In the genomic region with DNA sequence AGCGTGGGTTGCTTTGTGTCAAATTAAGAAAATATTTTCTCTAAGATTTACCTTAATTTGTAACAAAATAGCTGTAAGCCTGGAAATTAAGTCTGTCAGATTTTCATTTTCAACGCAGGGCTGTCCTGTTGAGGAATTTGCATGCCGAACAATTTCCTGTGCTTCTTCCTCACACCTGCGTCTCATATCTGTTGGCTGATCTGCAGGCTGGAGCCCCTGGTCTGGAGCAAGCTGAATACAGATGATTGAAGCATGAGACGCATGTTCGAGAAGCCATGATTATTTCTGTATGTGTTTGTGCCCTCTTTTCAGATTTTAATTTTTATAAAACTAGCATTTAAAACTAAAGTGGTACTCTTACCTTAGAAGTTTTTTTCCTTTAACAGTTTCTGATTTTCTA, we compare ENCODE assay signal across 19 cellular contexts. TPM values are rescaled to one million over a fixed set of nuclear protein-coding genes. Genes with fewer than 3 reads are reported as not detected.
DNase-seq lines count a peak whose midpoint lies in the region; ATAC-seq and TF ChIP-seq lines count a peak whose summit lies in the region.
"Had no signal": no experiment of that assay in that cellular context is flagged by ENCODE, and none has a peak within 500 bp of the region (broad histone marks: within the 10 kb centered on the region; RNA-seq: fewer than 3 reads in every experiment).

No MANE protein-coding gene starts in this region.

- peak; percentile 58 for ATAC-seq in GM19438 (IDR thresholded peaks at IDR 0.05; ENCODE audit: low read depth, unreplicated experiment)
- ATAC-seq in HG02798 (IDR thresholded peaks at IDR 0.05; ENCODE audit: poor library complexity, unreplicated experiment) = peak; percentile 81
- no peak for ATAC-seq in heart left ventricle
- ATAC-seq: left lung, Panc1 had no signal

- H3K36me3 ChIP-seq in OCI-LY3 (replicated peaks; ENCODE audit: low read depth, low read length) (peaks cover 29% of the 10 kb centered on the region), heart left ventricle (peaks cover 0 to 89% (median 26%) of the 10 kb centered on the region in 9 donors)
- H3K36me3 ChIP-seq: ascending aorta, thyroid gland had no signal

- DNase-seq in GM12865 (ENCODE audit: low read depth) (peak; percentile 57), mucosa of gallbladder (ENCODE audit: low spot score) (no peak), UCSD-AML1 (lab: John Stamatoyannopoulos, UW; ENCODE audit: unreplicated experiment) (no peak), heart left ventricle (no peak), DMS114 treated with DMSO at 0.1 percent for 48 hours (lab: John Stamatoyannopoulos, UW; ENCODE audit: unreplicated experiment) (no peak)
- DNase-seq: activated effector memory CD4-positive, alpha-beta T cell treated with anti-CD3 and anti-CD28 coated beads, Interleukin-2, amount 50 U/mL, for 16 hours; DND-41; foreskin melanocyte; left lung; NCI-H187; NCI-H510A treated with DMSO at 0.1 percent for 48 hours; small intestine; T-helper 1 cell; thyroid gland had no signal

- no peak overlapping the region for H3K4me3 ChIP-seq in GM12865 (ENCODE audit: low read depth, low read length)
- no peak overlapping the region for H3K4me3 ChIP-seq in OCI-LY3 (ENCODE audit: low read length)
- H3K4me3 ChIP-seq in heart left ventricle = no peak overlapping the region
- H3K4me3 ChIP-seq: ascending aorta, left lung, thyroid gland had no signal

- no peak for TF ChIP-seq CTCF in GM12865 (IDR thresholded peaks at IDR 0.05; ENCODE audit: insufficient read depth, low read depth, low read length, missing control alignments)
- TF ChIP-seq CTCF in OCI-LY3 (IDR thresholded peaks at IDR 0.05; ENCODE audit: low read depth, low read length) = no peak
- no peak for TF ChIP-seq CTCF in heart left ventricle (IDR thresholded peaks at IDR 0.05)

- H3K79me2 ChIP-seq in OCI-LY3 (ENCODE audit: low read length) = no peaks in the 10 kb centered on the region

- H3K27me3 ChIP-seq in OCI-LY3 (ENCODE audit: low read depth, low read length) (no peaks in the 10 kb centered on the region), heart left ventricle (no peaks in the 10 kb centered on the region)
- H3K27me3 ChIP-seq: ascending aorta, left lung, thyroid gland had no signal

- peak overlapping the region; percentile 35 for H3K4me2 ChIP-seq in OCI-LY3 (ENCODE audit: low read length)

- TF ChIP-seq POLR2A in heart left ventricle (IDR thresholded peaks at IDR 0.05) = no peak

- intact Hi-C loops in heart left ventricle (cut with DNase I) = no loop called here

- no peak overlapping the region for H3K27ac ChIP-seq in OCI-LY3 (ENCODE audit: low read length)
- H3K27ac ChIP-seq in heart left ventricle = no peak overlapping the region
- H3K27ac ChIP-seq: ascending aorta, left lung, thyroid gland had no signal

- no peak overlapping the region; the same call in 1 of the 2 replicates for H3K9ac ChIP-seq in OCI-LY3 (ENCODE audit: low read length)

- H3K9me3 ChIP-seq in OCI-LY3 (ENCODE audit: insufficient read depth, low read length) = no peaks in the 10 kb centered on the region
- no peaks in the 10 kb centered on the region for H3K9me3 ChIP-seq in heart left ventricle
- H3K9me3 ChIP-seq: ascending aorta, left lung, thyroid gland had no signal

- H3K4me1 ChIP-seq in OCI-LY3 (ENCODE audit: low read length) (peaks cover 14% of the 10 kb centered on the region), heart left ventricle (no peaks in the 10 kb centered on the region)
- H3K4me1 ChIP-seq: ascending aorta, left lung, thyroid gland had no signal

- 80 to 86% (median 84%) methylated on average over 6 of the region's 6 CpGs for WGBS in heart left ventricle, 4 donors

- H4K20me1 ChIP-seq in OCI-LY3 (ENCODE audit: insufficient read depth, low read length) = no peaks in the 10 kb centered on the region

- no peak overlapping the region for H2AFZ ChIP-seq in OCI-LY3 (ENCODE audit: low read depth, low read length)

RNA-seq across cellular contexts. Expression of a gene that starts 9.8 kb away (rescaled TPM):
- total RNA-seq in mucosa of gallbladder = not detected
- total RNA-seq in heart left ventricle = under 1 TPM in 2 of 9 donors, not detected in 7; 0.32 to 0.84 TPM
- polyA plus RNA-seq in heart left ventricle = under 1 TPM in 1 of 2 donors, not detected in 1; 0.06 TPM
- total RNA-seq: ascending aorta, thyroid gland had no signal

RNA-seq across cellular contexts. Expression of a gene that starts 46.8 kb away (rescaled TPM):
- total RNA-seq in mucosa of gallbladder (39.0 TPM), heart left ventricle (10 to 100 TPM; 23.6 to 39.1 (median 28.4) TPM)
- 10 to 100 TPM in 1 of 2 donors, 1 to 10 TPM in 1; 9.3 to 24.3 TPM for polyA plus RNA-seq in heart left ventricle

Comparison
In these comparisons a context has a peak if more than half of its experiments do, and no peak if none do; other contexts are left out.
1. ATAC-seq: peak in GM19438 (single experiment) and HG02798 (single experiment); none in heart left ventricle (0 of 4).